Comparison of ENCODE assay signal across 11 cellular contexts in the genomic region with DNA sequence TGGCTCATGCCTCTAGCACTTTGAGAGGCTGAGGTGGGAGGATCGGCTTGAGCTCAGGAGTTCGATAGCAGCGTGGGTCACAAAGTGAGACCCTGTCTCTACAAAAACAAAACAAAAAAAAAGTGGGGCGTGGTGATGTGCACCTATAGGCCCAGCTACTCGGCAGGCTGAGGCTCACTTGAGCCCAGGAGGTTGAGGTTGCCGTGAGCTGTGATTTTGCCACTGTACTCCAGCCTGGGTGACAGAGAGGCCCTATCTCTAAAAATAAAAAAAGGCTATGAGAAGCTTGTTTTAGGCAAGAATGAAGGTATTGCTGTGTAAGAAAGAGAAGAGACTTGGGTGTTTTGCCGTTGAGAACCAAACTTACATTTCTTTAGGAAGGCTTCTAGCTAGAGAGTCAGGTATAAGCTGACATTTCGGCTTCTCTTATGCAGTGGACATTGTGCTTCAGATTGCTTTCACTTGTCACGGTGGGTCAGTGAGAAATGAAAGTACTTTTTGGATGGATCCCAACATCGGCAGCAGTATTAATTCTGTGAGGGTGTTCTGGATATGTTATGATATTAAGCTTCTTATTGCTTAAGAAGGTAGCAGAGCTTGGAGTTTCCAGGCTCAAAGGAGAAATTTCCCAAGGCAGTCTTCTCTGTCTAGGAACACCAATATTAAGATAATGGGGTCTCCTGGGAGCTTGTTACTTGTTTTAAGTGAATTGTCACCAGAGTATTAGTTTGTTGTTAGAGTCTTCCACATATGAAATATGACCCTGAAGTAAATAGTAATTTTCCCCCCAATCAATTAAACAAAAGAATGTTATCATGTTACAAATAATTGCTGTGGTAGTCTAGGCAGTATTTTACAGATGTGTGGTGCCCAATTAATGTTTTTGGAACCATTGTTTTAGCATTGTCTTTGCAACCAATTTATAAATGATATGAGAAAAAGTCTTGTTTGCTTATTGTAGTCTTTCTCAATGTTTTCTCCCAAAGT. TPM values are rescaled to one million over a fixed set of nuclear protein-coding genes. Genes with fewer than 3 reads are reported as not detected.
DNase-seq lines count a peak whose midpoint lies in the region; ATAC-seq, FAIRE-seq and TF ChIP-seq lines count a peak whose summit lies in the region.
"Had no signal": no experiment of that assay in that cellular context is flagged by ENCODE, and none has a peak within 500 bp of the region (broad histone marks: within the 10 kb centered on the region; RNA-seq: fewer than 3 reads in every experiment).

No MANE protein-coding gene starts in this region.

- TF ChIP-seq POLR2A in GM18505 (IDR thresholded peaks at IDR 0.05; ENCODE audit: borderline replicate concordance, extremely low read depth, insufficient read depth, insufficient read length), result peak; percentile 33
- TF ChIP-seq POLR2A in GM12878 (IDR thresholded peaks at IDR 0.05; ENCODE audit: low read depth, low read length), result no peak

- H3K36me3 ChIP-seq in GM12878 (ENCODE audit: control insufficient read depth in 2 of 2, insufficient read depth in 2 of 2, low read length in 1 of 2), result peaks cover 8 to 16% of the 10 kb centered on the region in 2 experiments; a peak in 3 of 4 replicates
- no peaks in the 10 kb centered on the region for H3K36me3 ChIP-seq in muscle layer of colon (ENCODE audit: insufficient read depth, low read length)

- BruUV-seq in GM12878 (replicated peaks; lab: Mats Ljungman, UMichigan), result no TSS peak

- H3K27ac ChIP-seq in AG04450 (ENCODE audit: low read depth, low read length), result peak overlapping the region; percentile 31
- H3K27ac ChIP-seq in GM12878 (ENCODE audit: control insufficient read depth, insufficient read depth), result peak overlapping the region; percentile 72
- peak overlapping the region; percentile 66 for H3K27ac ChIP-seq in muscle layer of colon (ENCODE audit: low read depth, low read length)

- H3K79me2 ChIP-seq in GM12878 (ENCODE audit: control insufficient read depth, insufficient read depth, low read length), result peaks cover 93% of the 10 kb centered on the region

- H3K4me1 ChIP-seq in GM12878 (ENCODE audit: control insufficient read depth, insufficient read depth, low read length) (peaks cover 61% of the 10 kb centered on the region), muscle layer of colon (ENCODE audit: insufficient read depth, low read length) (peaks cover 42% of the 10 kb centered on the region)

- CTCF ChIA-PET in AG04450 (lab: Charles Lee) (interaction anchor here (0.8 to 1.9 kb wide), 4 partner anchors 14 to 341 kb away, joined by 3 to 7 read pairs (median 4); no protein-coding TSS in a partner anchor), GM12878 (lab: Yijun Ruan, JAX) (interaction anchor here (0.9 to 5.1 kb wide), 16 partner anchors 8 to 138 kb away, joined by 3 to 54 read pairs (median 6); partner anchors contain the start of genes MND1 and TMEM131L)

- intact Hi-C loops in GM12878 (cut with micrococcal nuclease; ENCODE audit: unreplicated experiment) (no loop called here), posterior vena cava (cut with DNase I) (no loop called here), posterior cingulate gyrus (cut with DNase I) (no loop called here)

- TF ChIP-seq RAD21 in GM12878 (IDR thresholded peaks at IDR 0.05; ENCODE audit: insufficient read depth, low read depth, low read length), result no peak

- in situ Hi-C loops in GM12878 (cut with MboI), result no loop called here

- H3K9ac ChIP-seq in GM12878 (ENCODE audit: control insufficient read depth, insufficient read depth, low read length) (peak overlapping the region; percentile 27), muscle layer of colon (ENCODE audit: low read length) (peak overlapping the region; percentile 35)

- H2AFZ ChIP-seq in GM12878 (ENCODE audit: control insufficient read depth, low read depth, low read length), result no peak overlapping the region

- RAD21 ChIA-PET in GM12878 (lab: Charles Lee; ENCODE audit: unreplicated experiment), result interaction anchor here (0.9 to 5.3 kb wide), 18 partner anchors 10 to 169 kb away, joined by 3 to 118 read pairs (median 6); partner anchors contain the start of gene TMEM131L

- H3K27me3 ChIP-seq in AG04450 (ENCODE audit: control insufficient read depth, insufficient read depth, low read length), result no peaks in the 10 kb centered on the region
- no peaks in the 10 kb centered on the region for H3K27me3 ChIP-seq in GM12878 (replicated peaks in 1 of 2; ENCODE audit: control insufficient read depth in 2 of 2, insufficient read depth in 2 of 2, low read length in 1 of 2)
- H3K27me3 ChIP-seq in muscle layer of colon (ENCODE audit: control insufficient read depth in 1 of 2, insufficient read depth in 2 of 2, low read length in 2 of 2), result no peaks in the 10 kb centered on the region

- ATAC-seq in GM18505 (IDR thresholded peaks at IDR 0.05; ENCODE audit: unreplicated experiment), result no peak
- no peak for ATAC-seq in GM12878
- ATAC-seq in HG02623 (IDR thresholded peaks at IDR 0.05; ENCODE audit: unreplicated experiment), result no peak

- WGBS in GM12878 (ENCODE audit: insufficient coverage, insufficient replicate concordance, low lambda C conversion rate, missing lambda C conversion rate), result 1% methylated on average over 10 of the region's 10 CpGs

- TF ChIP-seq EP300 in GM12878 (IDR thresholded peaks at IDR 0.05; ENCODE audit: borderline replicate concordance in 1 of 2, control insufficient read depth in 1 of 2, low read depth in 2 of 2, low read length in 2 of 2), result no peak

- H3K9me3 ChIP-seq in AG04450 (ENCODE audit: control insufficient read depth, insufficient read depth, low read length) (no peaks in the 10 kb centered on the region), GM12878 (replicated peaks; ENCODE audit: control insufficient read depth, insufficient read depth, low read length) (no peaks in the 10 kb centered on the region; the same call in 2 of the 3 replicates), muscle layer of colon (ENCODE audit: low read length) (no peaks in the 10 kb centered on the region)

- H3K4me3 ChIP-seq in AG04450 (ENCODE audit: low read depth, low read length), result no peak overlapping the region; the same call in 1 of the 2 replicates
- H3K4me3 ChIP-seq in GM12878, result peak overlapping the region; percentile 44
- peak overlapping the region in 1 of 2 donors; percentile 33 for H3K4me3 ChIP-seq in muscle layer of colon (ENCODE audit: low read depth in 1 of 2, low read length in 2 of 2)

- FAIRE-seq in GM12878 (lab: Jason Lieb, UNC), result no peak

- POLR2A ChIA-PET in AG04450 (lab: Yijun Ruan, JAX) (interaction anchor here (1.1 to 1.5 kb wide), 2 partner anchors 18 to 35 kb away, joined by 4 to 7 read pairs; partner anchors contain the start of gene TMEM131L), GM12878 (lab: Charles Lee) (interaction anchor here (0.5 to 4.8 kb wide), 14 partner anchors 10 to 83 kb away, joined by 3 to 64 read pairs (median 8); partner anchors contain the start of gene TMEM131L)

- DNase-seq in AG04450 (ENCODE audit: low read depth, low spot score) (no peak), GM12878 (ENCODE audit: low read depth, low spot score) (no peak), activated gamma-delta T cell (lab: John Stamatoyannopoulos, UW) (no peak), posterior vena cava (ENCODE audit: low spot score) (no peak), posterior cingulate gyrus (no peak)
- DNase-seq: DMS79; NCI-H146; stimulated activated CD4-positive, alpha-beta T cell treated with anti-CD3 and anti-CD28 coated beads, Interleukin-12 subunit alpha, Interleukin-12 subunit beta, amount 100 ng/mL, for 4 hours had no signal

- H3K4me2 ChIP-seq in GM12878 (ENCODE audit: control insufficient read depth, insufficient read depth), result peak overlapping the region; percentile 75

- TF ChIP-seq CTCF in AG04450 (IDR thresholded peaks at IDR 0.05; ENCODE audit: low read depth, low read length) (no peak), GM12878 (IDR thresholded peaks at IDR 0.05 in 2 of 3, conservative IDR thresholded peaks at IDR 0.05 in 1 of 3; ENCODE audit: control insufficient read depth in 2 of 3, extremely low read depth in 1 of 3, insufficient read depth in 1 of 3, low read depth in 3 of 3, low read length in 3 of 3) (no peak)

- SMC1A ChIA-PET in GM12878 (lab: Charles Lee; ENCODE audit: uncharacterized antibody, unreplicated experiment), result interaction anchor here (0.8 to 8.6 kb wide), 24 partner anchors 7 to 137 kb away, joined by 3 to 121 read pairs (median 8); partner anchors contain the start of gene TMEM131L

- H4K20me1 ChIP-seq in GM12878 (ENCODE audit: control insufficient read depth, insufficient read depth), result no peaks in the 10 kb centered on the region

RNA-seq across cellular contexts. Expression of gene TMEM131L, which starts 17.6 kb away (rescaled TPM):
- polyA plus RNA-seq in AG04450 (2011; rRNA removed) (13.2 and 15.5 TPM in 2 replicates), GM12878 (2011; rRNA removed) (90.9 and 101 TPM in 2 replicates), GM12878 (2014; fragmentation: Illumina TruSeq; extraction: Trizol) (74.3 and 94.5 TPM in 2 replicates), GM12878 (2014; fragmentation: Nextera tagmentation; extraction: Ambion mirVana) (1 to 10 TPM; 8.5 to 9.5 TPM), GM12878 (2014; rRNA removed) (47.1 and 47.5 TPM in 2 replicates), GM12878 (2016; fragmentation: Nextera tagmentation; extraction: Ambion mirVana) (10 to 100 TPM; 74.5 TPM)
- polyA minus RNA-seq in AG04450 (2011; rRNA and poly(A)+ RNA removed), result 22.9 and 25.9 TPM in 2 replicates
- 766 and 777 TPM in 2 replicates for total RNA-seq in GM12878 (2013; cell fraction: nucleolus; rRNA removed)
- total RNA-seq in GM12878 (2014; rRNA removed) (77.0 and 90.4 TPM in 2 replicates), GM12878 (2014; rRNA removed; fragmentation: Illumina TruSeq; extraction: Trizol) (64.0 and 66.4 TPM in 2 replicates), GM12878 (2021) (77.8 and 85.2 TPM in 2 replicates), posterior vena cava (10 to 100 TPM; 11.4 to 12.0 TPM)
- polyA plus RNA-seq in GM12878 (2011; ENCODE audit: low read depth), result 39.6 TPM
- 65.6 and 84.8 TPM in 2 replicates for polyA plus RNA-seq in GM12878 (2011; cell fraction: cytosol; rRNA removed)
- polyA plus RNA-seq in GM12878 (2011; cell fraction: nucleus; rRNA removed), result 169 and 183 TPM in 2 replicates
- 45.1 and 70.5 TPM in 2 replicates for polyA plus RNA-seq in GM12878 (2012)
- polyA minus RNA-seq in GM12878 (2011; rRNA and poly(A)+ RNA removed), result 177 and 187 TPM in 2 replicates
- 53.1 and 74.4 TPM in 2 replicates for polyA minus RNA-seq in GM12878 (2011; cell fraction: cytosol; rRNA and poly(A)+ RNA removed)
- 194 and 231 TPM in 2 replicates for polyA minus RNA-seq in GM12878 (2011; cell fraction: nucleus; rRNA and poly(A)+ RNA removed)

Comparison
In these comparisons a context has a peak if more than half of its experiments do, and no peak if none do; other contexts are left out.
1. RNA of gene TMEM131L, which starts 17.6 kb away (total RNA-seq): 64.0 to 777 TPM in GM12878; 11.4 to 12.0 TPM in posterior vena cava; every median in the first group is over 4 times any median in the second.
2. Peak in every context shown above with its lines, with median percentiles within 50 percentile points of each other: H3K27ac ChIP-seq.